In genomic region chr12:77837876-77838291, GRCh38 we compare ENCODE assay signal across 18 cellular contexts. TPM values are rescaled to one million over a fixed set of nuclear protein-coding genes. Genes with fewer than 3 reads are reported as not detected.
DNase-seq lines count a peak whose midpoint lies in the region; ATAC-seq, FAIRE-seq and TF ChIP-seq lines count a peak whose summit lies in the region.
"Had no signal": no experiment of that assay in that cellular context is flagged by ENCODE, and none has a peak within 500 bp of the region (broad histone marks: within the 10 kb centered on the region; RNA-seq: fewer than 3 reads in every experiment).

No MANE protein-coding gene starts in this region.

- peak; percentile 50 for DNase-seq in DMS 273 (lab: John Stamatoyannopoulos, UW; ENCODE audit: unreplicated experiment)
- peak; percentile 40 for DNase-seq in globus pallidus (ENCODE audit: low spot score)
- DNase-seq in pulmonary artery endothelial cell (ENCODE audit: low read depth, low spot score) = peak; percentile 43
- no peak for DNase-seq in H54 (ENCODE audit: insufficient read length, low spot score)
- no peak for DNase-seq in NCI-H2107 (lab: John Stamatoyannopoulos, UW)
- DNase-seq: activated CD4-positive, alpha-beta T cell treated with anti-CD3 and anti-CD28 coated beads, Interleukin-2, amount 10 ng/mL, durations not matched to agents 7 days and 5 days; activated CD8-positive, alpha-beta memory T cell treated with anti-CD3 and anti-CD28 coated beads, Interleukin-2, amount 50 U/mL, for 48 hours; activated gamma-delta T cell; AML-193; COR-L47; endodermal cell; NCI-H1694; nephron progenitor cell; stimulated activated CD4-positive, alpha-beta T cell treated with anti-CD3 and anti-CD28 coated beads, Interleukin-1b, Interleukin-23, amount 100 ng/mL, for 48 hours had no signal

- no peak for FAIRE-seq in H54 (lab: Jason Lieb, UNC)
- FAIRE-seq: HTR-8/SVneo had no signal

- TF ChIP-seq POLR2A in H54 (IDR thresholded peaks at IDR 0.05; ENCODE audit: low read depth, low read length) = no peak

- ATAC-seq in HG03460 (IDR thresholded peaks at IDR 0.05; ENCODE audit: unreplicated experiment) = no peak
- ATAC-seq: SK-N-SH treated with all-trans-retinoic acid at 6 μM for 48 hours had no signal

TF ChIP-seq in PFSK-1, 5 proteins besides CTCF, POLR2A, EP300 and RAD21:
- TF ChIP-seq FOXP2 (optimal IDR thresholded peaks at IDR 0.05; ENCODE audit: borderline replicate concordance, extremely low read depth, extremely low read length, insufficient read depth) (peak; percentile 53), SIN3A (IDR thresholded peaks at IDR 0.05; ENCODE audit: borderline replicate concordance, insufficient read depth, low read length) (peak; percentile 85; the same call in 1 of the 2 replicates), TAF1 (IDR thresholded peaks at IDR 0.05; ENCODE audit: borderline replicate concordance, insufficient read depth, low read length) (no peak), POLR2AphosphoS5 (IDR thresholded peaks at IDR 0.05; ENCODE audit: low read depth, low read length) (peak; percentile 61; the same call in 1 of the 2 replicates), REST (IDR thresholded peaks at IDR 0.05; ENCODE audit: insufficient read depth in 1 of 2, low read depth in 2 of 2, low read length in 2 of 2) (no peak)

RNA-seq across cellular contexts. Expression of gene NAV3, which starts 7.2 kb away (rescaled TPM):
- 7.5 TPM for polyA plus RNA-seq in PFSK-1 (2012; ENCODE audit: insufficient read length, low read depth)
- 28.7 and 40.6 TPM in 2 replicates for total RNA-seq in pulmonary artery endothelial cell
- total RNA-seq: activated CD4-positive, alpha-beta T cell treated with anti-CD3 and anti-CD28 coated beads, Interleukin-2, amount 10 ng/mL, durations not matched to agents 7 days and 5 days had no signal

Comparison
In these comparisons a context has a peak if more than half of its experiments do, and no peak if none do; other contexts are left out.
1. DNase-seq: peak in DMS 273 (single experiment), globus pallidus (single experiment) and pulmonary artery endothelial cell (single experiment); none in H54 (single experiment) and NCI-H2107 (single experiment).